12 cellular contexts compared by ENCODE assay signal in genomic region chr7:65731129-65731528, GRCh38.
A peak's percentile ranks its signal among the peaks of the same experiment; 100 is the strongest.
DNase-seq lines count a peak whose midpoint lies in the region; ATAC-seq, FAIRE-seq and TF ChIP-seq lines count a peak whose summit lies in the region.
"Had no signal": no experiment of that assay in that cellular context is flagged by ENCODE, and none has a peak within 500 bp of the region (broad histone marks: within the 10 kb centered on the region; RNA-seq: fewer than 3 reads in every experiment).

No MANE protein-coding gene starts in this region.

- H3K27me3 ChIP-seq in keratinocyte (ENCODE audit: control insufficient read depth, extremely low read depth, insufficient read depth, low read length), result no peaks in the 10 kb centered on the region

- dilution Hi-C loops in keratinocyte (cut with MboI; ENCODE audit: extremely low pct_ligation_motif_present, low sequenced_read_pairs), result no loop called here

- no peaks in the 10 kb centered on the region for H3K27me3 Mint-ChIP-seq in T-helper 2 cell treated with Interferon-gamma antibody and Interleukin-4, amounts not matched to agents 5 μg/mL and 100 μg/mL, for 36 hours (ENCODE audit: low read depth)
- H3K27me3 Mint-ChIP-seq in stimulated activated naive CD8-positive, alpha-beta T cell treated with anti-CD3 and anti-CD28 coated beads, Interleukin-15, amount 100 ng/mL, for 72 hours, result no peaks in the 10 kb centered on the region
- H3K27me3 Mint-ChIP-seq: activated CD4-positive, alpha-beta memory T cell treated with anti-CD3 and anti-CD28 coated beads, Interleukin-2, amount 10 ng/mL, durations not matched to agents 7 days and 5 days had no signal

- H3K4me3 ChIP-seq in astrocyte of the cerebellum (ENCODE audit: low read depth, low read length), result peak overlapping the region; percentile 31
- H3K4me3 ChIP-seq in keratinocyte (ENCODE audit: control insufficient read depth in 2 of 3, extremely low read depth in 1 of 3, insufficient read depth in 2 of 3, low read depth in 1 of 3, low read length in 3 of 3), result peak overlapping the region in 1 of 3 experiments; percentile 51
- H3K4me3 ChIP-seq: SK-N-MC had no signal

- H4K20me1 ChIP-seq in keratinocyte (ENCODE audit: control insufficient read depth, extremely low read depth, insufficient read depth, low read length), result no peaks in the 10 kb centered on the region

- no peak for DNase-seq in T-helper 2 cell treated with Interferon-gamma antibody and Interleukin-4, amounts not matched to agents 5 μg/mL and 100 μg/mL, for 36 hours (ENCODE audit: low spot score)
- no peak for DNase-seq in T-helper 2 cell
- no peak for DNase-seq in astrocyte of the cerebellum (ENCODE audit: low read depth)
- DNase-seq in keratinocyte (ENCODE audit: low read depth, low spot score), result no peak
- no peak for DNase-seq in stimulated activated naive CD8-positive, alpha-beta T cell treated with anti-CD3 and anti-CD28 coated beads, Interleukin-15, amount 100 ng/mL, for 72 hours
- no peak for DNase-seq in HUDEP-2 (lab: John Stamatoyannopoulos, UW; ENCODE audit: unreplicated experiment in 76 of 76)
- DNase-seq: 8988T, NCI-H524 had no signal

- peak overlapping the region; percentile 5 for H2AFZ ChIP-seq in keratinocyte (ENCODE audit: control insufficient read depth, low read length)

- no peaks in the 10 kb centered on the region for H3K9me1 ChIP-seq in keratinocyte (ENCODE audit: control insufficient read depth, extremely low read depth, insufficient read depth, low read length)

- H3K9me3 ChIP-seq in keratinocyte (ENCODE audit: control insufficient read depth, low read depth, low read length), result no peaks in the 10 kb centered on the region

- H3K79me2 ChIP-seq in keratinocyte (ENCODE audit: control insufficient read depth, insufficient read depth, low read length), result no peaks in the 10 kb centered on the region

- in situ Hi-C loops in astrocyte of the cerebellum (cut with HindIII; ENCODE audit: low sequenced_read_pairs), result no loop called here

- TF ChIP-seq CTCF in astrocyte of the cerebellum (IDR thresholded peaks at IDR 0.05; ENCODE audit: low read depth, low read length, missing control alignments) (no peak), keratinocyte (optimal IDR thresholded peaks at IDR 0.05 in 1 of 3, IDR thresholded peaks at IDR 0.05 in 1 of 3, conservative IDR thresholded peaks at IDR 0.05 in 1 of 3; ENCODE audit: extremely low read depth in 1 of 3, insufficient read depth in 2 of 3, low read length in 3 of 3) (no peak)

- FAIRE-seq in keratinocyte (lab: Jason Lieb, UNC), result no peak

- peaks cover 4% of the 10 kb centered on the region for H3K36me3 Mint-ChIP-seq in T-helper 2 cell treated with Interferon-gamma antibody and Interleukin-4, amounts not matched to agents 5 μg/mL and 100 μg/mL, for 36 hours (ENCODE audit: low read depth)

- H3K27ac Mint-ChIP-seq in T-helper 2 cell treated with Interferon-gamma antibody and Interleukin-4, amounts not matched to agents 5 μg/mL and 100 μg/mL, for 36 hours, result no peak overlapping the region
- no peak overlapping the region for H3K27ac Mint-ChIP-seq in stimulated activated naive CD8-positive, alpha-beta T cell treated with anti-CD3 and anti-CD28 coated beads, Interleukin-15, amount 100 ng/mL, for 72 hours
- H3K27ac Mint-ChIP-seq: activated CD4-positive, alpha-beta memory T cell treated with anti-CD3 and anti-CD28 coated beads, Interleukin-2, amount 10 ng/mL, durations not matched to agents 7 days and 5 days had no signal

- H3K4me3 Mint-ChIP-seq in T-helper 2 cell treated with Interferon-gamma antibody and Interleukin-4, amounts not matched to agents 5 μg/mL and 100 μg/mL, for 36 hours, result peak overlapping the region; percentile 46
- H3K4me3 Mint-ChIP-seq in stimulated activated naive CD8-positive, alpha-beta T cell treated with anti-CD3 and anti-CD28 coated beads, Interleukin-15, amount 100 ng/mL, for 72 hours, result peak overlapping the region; percentile 28 to 54
- H3K4me3 Mint-ChIP-seq: activated CD4-positive, alpha-beta memory T cell treated with anti-CD3 and anti-CD28 coated beads, Interleukin-2, amount 10 ng/mL, durations not matched to agents 7 days and 5 days had no signal

- H3K27ac ChIP-seq in keratinocyte (ENCODE audit: control insufficient read depth, insufficient read depth, low read length), result no peak overlapping the region
- H3K27ac ChIP-seq: SK-N-MC had no signal

- H3K4me1 Mint-ChIP-seq in T-helper 2 cell treated with Interferon-gamma antibody and Interleukin-4, amounts not matched to agents 5 μg/mL and 100 μg/mL, for 36 hours (ENCODE audit: low read depth), result peaks cover 3% of the 10 kb centered on the region
- H3K4me1 Mint-ChIP-seq in stimulated activated naive CD8-positive, alpha-beta T cell treated with anti-CD3 and anti-CD28 coated beads, Interleukin-15, amount 100 ng/mL, for 72 hours, result peaks cover 6% of the 10 kb centered on the region

- H3K36me3 ChIP-seq in keratinocyte (ENCODE audit: control insufficient read depth in 2 of 2, extremely low read depth in 1 of 2, insufficient read depth in 2 of 2, low read length in 2 of 2), result no peaks in the 10 kb centered on the region

- H3K9ac ChIP-seq in keratinocyte (ENCODE audit: control insufficient read depth, extremely low read depth, insufficient read depth, low read length), result no peak overlapping the region

- H3K4me2 ChIP-seq in keratinocyte (ENCODE audit: control insufficient read depth, extremely low read depth, insufficient read depth, low read depth, low read length), result peak overlapping the region; percentile 74

- peaks cover 2% of the 10 kb centered on the region for H3K4me1 ChIP-seq in keratinocyte (ENCODE audit: control insufficient read depth, extremely low read depth, insufficient read depth, low read length)

- ATAC-seq in stimulated activated naive CD8-positive, alpha-beta T cell treated with anti-CD3 and anti-CD28 coated beads, Interleukin-15, amount 100 ng/mL, for 72 hours, result no peak
- ATAC-seq in SK-N-SH treated with all-trans-retinoic acid at 6 μM for 48 hours, result no peak
- no peak for ATAC-seq in GM19328 (IDR thresholded peaks at IDR 0.05; ENCODE audit: unreplicated experiment)

- no peaks in the 10 kb centered on the region for H3K9me3 Mint-ChIP-seq in T-helper 2 cell treated with Interferon-gamma antibody and Interleukin-4, amounts not matched to agents 5 μg/mL and 100 μg/mL, for 36 hours
- no peaks in the 10 kb centered on the region for H3K9me3 Mint-ChIP-seq in stimulated activated naive CD8-positive, alpha-beta T cell treated with anti-CD3 and anti-CD28 coated beads, Interleukin-15, amount 100 ng/mL, for 72 hours
- H3K9me3 Mint-ChIP-seq: activated CD4-positive, alpha-beta memory T cell treated with anti-CD3 and anti-CD28 coated beads, Interleukin-2, amount 10 ng/mL, durations not matched to agents 7 days and 5 days had no signal

TF ChIP-seq in SK-N-SH treated with all-trans-retinoic acid at 6 μM for 48 hours, 23 proteins besides CTCF, POLR2A, EP300 and RAD21 (continues in another document):
- TF ChIP-seq ZNF565 (CRISPR knock-in tag; conservative IDR thresholded peaks at IDR 0.05; ENCODE audit: low read depth) (no peak), RARB (CRISPR knock-in tag; IDR thresholded peaks at IDR 0.05) (no peak), ZNF8 (CRISPR knock-in tag; IDR thresholded peaks at IDR 0.05) (no peak), PATZ1 (CRISPR knock-in tag; IDR thresholded peaks at IDR 0.05; ENCODE audit: borderline replicate concordance) (no peak), ZFP30 (CRISPR knock-in tag; IDR thresholded peaks at IDR 0.05) (no peak), CSDC2 (CRISPR knock-in tag; IDR thresholded peaks at IDR 0.05) (no peak), ZFP3 (CRISPR knock-in tag; IDR thresholded peaks at IDR 0.05) (no peak), BACH2 (CRISPR knock-in tag; IDR thresholded peaks at IDR 0.05; ENCODE audit: borderline replicate concordance) (no peak), SNAI2 (CRISPR knock-in tag; IDR thresholded peaks at IDR 0.05) (no peak)
- TF ChIP-seq, protein P1, sequence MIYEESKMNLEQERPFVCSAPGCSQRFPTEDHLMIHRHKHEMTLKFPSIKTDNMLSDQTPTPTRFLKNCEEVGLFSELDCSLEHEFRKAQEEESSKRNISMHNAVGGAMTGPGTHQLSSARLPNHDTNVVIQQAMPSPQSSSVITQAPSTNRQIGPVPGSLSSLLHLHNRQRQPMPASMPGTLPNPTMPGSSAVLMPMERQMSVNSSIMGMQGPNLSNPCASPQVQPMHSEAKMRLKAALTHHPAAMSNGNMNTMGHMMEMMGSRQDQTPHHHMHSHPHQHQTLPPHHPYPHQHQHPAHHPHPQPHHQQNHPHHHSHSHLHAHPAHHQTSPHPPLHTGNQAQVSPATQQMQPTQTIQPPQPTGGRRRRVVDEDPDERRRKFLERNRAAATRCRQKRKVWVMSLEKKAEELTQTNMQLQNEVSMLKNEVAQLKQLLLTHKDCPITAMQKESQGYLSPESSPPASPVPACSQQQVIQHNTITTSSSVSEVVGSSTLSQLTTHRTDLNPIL (CRISPR knock-in tag; IDR thresholded peaks at IDR 0.05; ENCODE audit: low read depth), result no peak
- TF ChIP-seq, protein P2, sequence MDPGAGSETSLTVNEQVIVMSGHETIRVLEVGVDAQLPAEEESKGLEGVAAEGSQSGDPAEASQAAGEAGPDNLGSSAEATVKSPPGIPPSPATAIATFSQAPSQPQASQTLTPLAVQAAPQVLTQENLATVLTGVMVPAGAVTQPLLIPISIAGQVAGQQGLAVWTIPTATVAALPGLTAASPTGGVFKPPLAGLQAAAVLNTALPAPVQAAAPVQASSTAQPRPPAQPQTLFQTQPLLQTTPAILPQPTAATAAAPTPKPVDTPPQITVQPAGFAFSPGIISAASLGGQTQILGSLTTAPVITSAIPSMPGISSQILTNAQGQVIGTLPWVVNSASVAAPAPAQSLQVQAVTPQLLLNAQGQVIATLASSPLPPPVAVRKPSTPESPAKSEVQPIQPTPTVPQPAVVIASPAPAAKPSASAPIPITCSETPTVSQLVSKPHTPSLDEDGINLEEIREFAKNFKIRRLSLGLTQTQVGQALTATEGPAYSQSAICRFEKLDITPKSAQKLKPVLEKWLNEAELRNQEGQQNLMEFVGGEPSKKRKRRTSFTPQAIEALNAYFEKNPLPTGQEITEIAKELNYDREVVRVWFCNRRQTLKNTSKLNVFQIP (CRISPR knock-in tag; IDR thresholded peaks at IDR 0.05; ENCODE audit: borderline replicate concordance, low read depth), result no peak
